Comparison of ENCODE assay signal across 24 cellular contexts in genomic region chr5:122895141-122895540, GRCh38.
"Had no signal": no experiment of that assay in that cellular context is flagged by ENCODE, and none has a peak within 500 bp of the region (broad histone marks: within the 10 kb centered on the region; RNA-seq: fewer than 3 reads in every experiment).

No MANE protein-coding gene starts in this region.

- H3K27ac ChIP-seq: colonic mucosa, esophagus muscularis mucosa, foreskin keratinocyte, gastroesophageal sphincter, heart left ventricle, hepatocyte, left lung, lower lobe of right lung had no signal

- H3K36me3 ChIP-seq: colonic mucosa, esophagus muscularis mucosa, gastroesophageal sphincter, heart left ventricle, left lung, lower lobe of right lung had no signal

- H3K36me3 Mint-ChIP-seq: naive B cell had no signal

- FAIRE-seq: endothelial cell of umbilical vein, frontal cortex, islet of Langerhans, keratinocyte had no signal

- H3K4me3 Mint-ChIP-seq: dendritic cell treated with granulocyte-macrophage colony-stimulating factor and Interleukin-4, amounts not matched to agents 40 ng/mL and 50 ng/mL, for 4 days; effector memory CD8-positive, alpha-beta T cell; endodermal cell; mesothelial cell of epicardium; naive B cell had no signal

- DNase-seq: colonic mucosa; cortex of kidney; effector CD8-positive, alpha-beta T cell; effector memory CD8-positive, alpha-beta T cell; endodermal cell; foreskin keratinocyte; heart left ventricle; hypothalamus; left cardiac atrium; left lung; left ventricle myocardium superior; lower lobe of right lung; mesenchymal stem cell; mucosa of descending colon; naive B cell had no signal

- H3K27me3 ChIP-seq: colonic mucosa, esophagus muscularis mucosa, foreskin keratinocyte, gastroesophageal sphincter, heart left ventricle, hepatocyte, left lung had no signal

- H2AFZ ChIP-seq: hepatocyte had no signal

- H3K4me1 ChIP-seq: colonic mucosa, esophagus muscularis mucosa, foreskin keratinocyte, gastroesophageal sphincter, lower lobe of right lung had no signal

- H3K4me1 Mint-ChIP-seq: endodermal cell, naive B cell had no signal

- H3K9me3 Mint-ChIP-seq: dendritic cell treated with granulocyte-macrophage colony-stimulating factor and Interleukin-4, amounts not matched to agents 40 ng/mL and 50 ng/mL, for 4 days; effector memory CD8-positive, alpha-beta T cell; endodermal cell; mesothelial cell of epicardium; naive B cell had no signal

- H3K4me3 ChIP-seq: colonic mucosa, esophagus muscularis mucosa, gastroesophageal sphincter, heart left ventricle, hepatocyte, left lung, lower lobe of right lung, mucosa of descending colon had no signal

- H3K9me3 ChIP-seq: colonic mucosa, esophagus muscularis mucosa, gastroesophageal sphincter, heart left ventricle, left lung, lower lobe of right lung, mucosa of descending colon had no signal

- H3K27ac Mint-ChIP-seq: dendritic cell treated with granulocyte-macrophage colony-stimulating factor and Interleukin-4, amounts not matched to agents 40 ng/mL and 50 ng/mL, for 4 days; effector memory CD8-positive, alpha-beta T cell; endodermal cell; mesothelial cell of epicardium; naive B cell had no signal

- H3K4me2 ChIP-seq: hepatocyte had no signal

- ATAC-seq: effector memory CD8-positive, alpha-beta T cell; foreskin keratinocyte; gastroesophageal sphincter; heart left ventricle; left cardiac atrium; left lung; left ventricle myocardium superior; lower lobe of right lung; mucosa of descending colon had no signal

- H3K27me3 Mint-ChIP-seq: dendritic cell treated with granulocyte-macrophage colony-stimulating factor and Interleukin-4, amounts not matched to agents 40 ng/mL and 50 ng/mL, for 4 days; effector memory CD8-positive, alpha-beta T cell; naive B cell had no signal
